ENCODE assay signal across 9 cellular contexts in the genomic region with DNA sequence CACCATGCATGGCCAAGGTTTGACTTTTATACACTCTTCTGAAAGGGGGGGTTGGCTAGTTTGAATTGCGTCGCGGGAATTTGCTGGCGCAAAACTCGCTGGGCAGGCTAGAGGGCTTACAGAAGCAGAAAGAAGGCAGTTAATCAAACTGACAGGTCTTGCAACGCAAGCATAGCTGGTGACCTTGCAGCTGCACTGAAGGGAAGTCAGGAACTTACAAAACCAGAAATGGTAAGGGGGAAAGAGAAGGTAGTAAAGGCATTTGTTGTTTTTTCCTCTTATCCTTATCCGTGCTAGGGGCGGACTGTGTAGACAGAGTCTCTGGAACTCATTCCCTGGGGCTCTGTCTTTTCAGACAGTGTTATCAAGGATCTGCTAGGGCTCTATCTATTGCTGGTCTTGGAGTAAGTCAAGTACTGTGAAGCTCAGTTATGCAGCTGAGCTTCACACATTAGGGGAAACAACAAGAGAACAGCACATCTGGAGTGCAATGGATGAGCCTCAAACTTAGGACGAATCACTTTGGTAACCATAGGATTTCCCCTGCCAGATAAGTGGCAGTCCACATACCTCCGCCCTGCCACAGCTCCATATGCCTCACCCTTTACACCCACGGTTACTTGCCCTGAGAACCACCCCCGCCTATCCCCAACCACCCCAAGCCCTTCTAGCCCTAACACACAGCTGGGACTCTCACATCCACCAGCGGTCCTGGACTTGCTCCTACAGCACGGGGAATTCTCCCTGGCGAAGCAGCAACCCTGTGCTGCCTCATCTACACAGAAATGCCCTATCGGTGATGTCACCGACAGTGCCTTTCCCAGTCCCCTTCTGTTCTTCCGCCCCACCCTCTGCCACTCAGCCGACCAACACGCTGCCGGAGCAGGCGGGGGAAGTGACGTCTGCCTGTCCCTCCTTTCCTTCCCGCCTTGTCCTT.
DNase-seq lines count a peak whose midpoint lies in the region; ATAC-seq and TF ChIP-seq lines count a peak whose summit lies in the region.
"Had no signal": no experiment of that assay in that cellular context is flagged by ENCODE, and none has a peak within 500 bp of the region (broad histone marks: within the 10 kb centered on the region; RNA-seq: fewer than 3 reads in every experiment).

No MANE protein-coding gene starts in this region.

- H3K9me3 Mint-ChIP-seq in stimulated activated memory B cell treated with anti-CD40 and anti-IgM and Interleukin-4, amounts not matched to agents 10 μg/mL and 1 μg/mL and 100 μg/mL, for 72 hours = no peaks in the 10 kb centered on the region

- no peaks in the 10 kb centered on the region for H3K36me3 ChIP-seq in gastroesophageal sphincter

- peak overlapping the region; percentile 73 for H3K4me3 Mint-ChIP-seq in stimulated activated memory B cell treated with anti-CD40 and anti-IgM and Interleukin-4, amounts not matched to agents 10 μg/mL and 1 μg/mL and 100 μg/mL, for 72 hours

- peaks cover 36% of the 10 kb centered on the region for H3K27me3 ChIP-seq in gastroesophageal sphincter

- H3K27me3 Mint-ChIP-seq in stimulated activated memory B cell treated with anti-CD40 and anti-IgM and Interleukin-4, amounts not matched to agents 10 μg/mL and 1 μg/mL and 100 μg/mL, for 72 hours = peaks cover 57% of the 10 kb centered on the region

- H3K27ac ChIP-seq in gastroesophageal sphincter = no peak overlapping the region

- peak overlapping the region; percentile 69 for H3K27ac Mint-ChIP-seq in stimulated activated memory B cell treated with anti-CD40 and anti-IgM and Interleukin-4, amounts not matched to agents 10 μg/mL and 1 μg/mL and 100 μg/mL, for 72 hours

- TF ChIP-seq CTCF in gastroesophageal sphincter (IDR thresholded peaks at IDR 0.05) = no peak

- H3K4me1 Mint-ChIP-seq in stimulated activated memory B cell treated with anti-CD40 and anti-IgM and Interleukin-4, amounts not matched to agents 10 μg/mL and 1 μg/mL and 100 μg/mL, for 72 hours = no peaks in the 10 kb centered on the region

- H3K4me3 ChIP-seq in gastroesophageal sphincter = no peak overlapping the region
- H3K4me3 ChIP-seq: smooth muscle cell had no signal

- ATAC-seq in gastroesophageal sphincter (peak; percentile 57), HG03442 (IDR thresholded peaks at IDR 0.05; ENCODE audit: unreplicated experiment) (no peak)
- ATAC-seq in stimulated activated memory B cell treated with anti-CD40 and anti-IgM and Interleukin-4, amounts not matched to agents 10 μg/mL and 1 μg/mL and 100 μg/mL, for 72 hours = peak; percentile 79

- no peak for TF ChIP-seq EP300 in gastroesophageal sphincter (IDR thresholded peaks at IDR 0.05)

- DNase-seq in activated CD4-positive, alpha-beta T cell treated with anti-CD3 and anti-CD28 coated beads for 48 hours = peak; percentile 36
- no peak for DNase-seq in activated CD4-positive, alpha-beta T cell treated with anti-CD3 and anti-CD28 coated beads, Interleukin-2, amount 50 U/mL, for 1 hour
- DNase-seq in SK-MEL-5 (ENCODE audit: low read depth, low spot score) (peak; percentile 37), HK-2 (ENCODE audit: unreplicated experiment) (no peak), AML-193 (lab: John Stamatoyannopoulos, UW) (no peak)

- no peaks in the 10 kb centered on the region for H3K9me3 ChIP-seq in gastroesophageal sphincter

- H3K36me3 Mint-ChIP-seq in stimulated activated memory B cell treated with anti-CD40 and anti-IgM and Interleukin-4, amounts not matched to agents 10 μg/mL and 1 μg/mL and 100 μg/mL, for 72 hours = no peaks in the 10 kb centered on the region

- in situ Hi-C loops in SK-MEL-5 (cut with HindIII; ENCODE audit: low pct_unique_long_range_greater_than_20kb, low sequenced_read_pairs) = no loop called here

- WGBS in gastroesophageal sphincter (ENCODE audit: low coverage in 1 of 2), 2 donors = 10 to 11% methylated on average over 6 to 17 of the region's 24 CpGs

- no peak for TF ChIP-seq POLR2A in gastroesophageal sphincter (IDR thresholded peaks at IDR 0.05)

- no peaks in the 10 kb centered on the region for H3K4me1 ChIP-seq in gastroesophageal sphincter

Comparison
In these comparisons a context has a peak if more than half of its experiments do, and no peak if none do; other contexts are left out.
1. DNase-seq: peak in activated CD4-positive, alpha-beta T cell treated with anti-CD3 and anti-CD28 coated beads for 48 hours (single experiment) and SK-MEL-5 (single experiment); none in activated CD4-positive, alpha-beta T cell treated with anti-CD3 and anti-CD28 coated beads, Interleukin-2, amount 50 U/mL, for 1 hour (single experiment), HK-2 (single experiment) and AML-193 (0 of 2).